Comparison of ENCODE assay signal across 18 cellular contexts in genomic region chr11:86212212-86212611, GRCh38.
"Had no signal": no experiment of that assay in that cellular context is flagged by ENCODE, and none has a peak within 500 bp of the region (broad histone marks: within the 10 kb centered on the region; RNA-seq: fewer than 3 reads in every experiment).

No MANE protein-coding gene starts in this region.

- ATAC-seq: activated CD8-positive, alpha-beta T cell treated with anti-CD3 and anti-CD28 coated beads for 36 hours; activated T-cell treated with anti-CD3 and anti-CD28 coated beads, Interleukin-2, amount 50 U/mL, for 4 hours; gastroesophageal sphincter; heart right ventricle; left ventricle myocardium superior had no signal

- H2AFZ ChIP-seq: neural progenitor cell had no signal

- H3K4me1 Mint-ChIP-seq: neural progenitor cell had no signal

- H3K27me3 Mint-ChIP-seq: activated CD8-positive, alpha-beta T cell treated with anti-CD3 and anti-CD28 coated beads for 36 hours; activated naive CD8-positive, alpha-beta T cell; progenitor cell of endocrine pancreas; type B pancreatic cell had no signal

- H3K9ac ChIP-seq: neural progenitor cell had no signal

- H3K4me2 ChIP-seq: neural progenitor cell had no signal

- H3K27ac ChIP-seq: esophagus muscularis mucosa, gastroesophageal sphincter, heart right ventricle, neural progenitor cell, stomach, testis, VCaP had no signal

- DNase-seq: activated CD4-positive, CD25-positive, alpha-beta regulatory T cell treated with anti-CD3 and anti-CD28 coated beads, Interleukin-2, amount 50 U/mL, for 72 hours; activated T-cell treated with anti-CD3 and anti-CD28 coated beads, Interleukin-2, amount 50 U/mL, for 4 hours; amygdala; dermis blood vessel endothelial cell; effector memory CD4-positive, alpha-beta T cell; heart right ventricle; left ventricle myocardium superior; stimulated activated CD4-positive, alpha-beta T cell treated with anti-CD3 and anti-CD28 coated beads, Interleukin-2, amount 100 ng/mL, for 24 hours; stomach; testis had no signal

- H3K27ac Mint-ChIP-seq: activated naive CD8-positive, alpha-beta T cell; neural progenitor cell; progenitor cell of endocrine pancreas; type B pancreatic cell had no signal

- H3K36me3 Mint-ChIP-seq: activated naive CD8-positive, alpha-beta T cell; neural progenitor cell; type B pancreatic cell had no signal

- H3K36me3 ChIP-seq: esophagus muscularis mucosa, gastroesophageal sphincter, heart right ventricle, neural progenitor cell, stomach had no signal

- H3K4me3 Mint-ChIP-seq: activated CD8-positive, alpha-beta T cell treated with anti-CD3 and anti-CD28 coated beads for 36 hours; activated naive CD8-positive, alpha-beta T cell; activated T-cell treated with anti-CD3 and anti-CD28 coated beads, Interleukin-2, amount 50 U/mL, for 4 hours; neural progenitor cell; type B pancreatic cell had no signal

- H3K4me3 ChIP-seq: esophagus muscularis mucosa, gastroesophageal sphincter, heart right ventricle, neural progenitor cell, stomach, testis had no signal

- H3K9me3 ChIP-seq: esophagus muscularis mucosa, gastroesophageal sphincter, stomach, testis had no signal

- H3K4me1 ChIP-seq: esophagus muscularis mucosa, gastroesophageal sphincter, heart right ventricle, neural progenitor cell, stomach, testis had no signal

- H3K27me3 ChIP-seq: esophagus muscularis mucosa, gastroesophageal sphincter, heart right ventricle, neural progenitor cell, stomach, testis had no signal
